In genomic region chr1:72483958-72484357, GRCh38 we compare ENCODE assay signal across 7 cellular contexts.
"Had no signal": no experiment of that assay in that cellular context is flagged by ENCODE, and none has a peak within 500 bp of the region (broad histone marks: within the 10 kb centered on the region; RNA-seq: fewer than 3 reads in every experiment).

No MANE protein-coding gene starts in this region.

- FAIRE-seq: K562 had no signal

- H3K4me3 ChIP-seq: K562 had no signal

- DNase-seq: GOT3, H9, HCEC 1CT, IMR-90, KG1 had no signal

- ATAC-seq: K562 had no signal

- H3K27ac ChIP-seq: HL-60 had no signal
